1 cellular context compared by ENCODE assay signal in the genomic region with DNA sequence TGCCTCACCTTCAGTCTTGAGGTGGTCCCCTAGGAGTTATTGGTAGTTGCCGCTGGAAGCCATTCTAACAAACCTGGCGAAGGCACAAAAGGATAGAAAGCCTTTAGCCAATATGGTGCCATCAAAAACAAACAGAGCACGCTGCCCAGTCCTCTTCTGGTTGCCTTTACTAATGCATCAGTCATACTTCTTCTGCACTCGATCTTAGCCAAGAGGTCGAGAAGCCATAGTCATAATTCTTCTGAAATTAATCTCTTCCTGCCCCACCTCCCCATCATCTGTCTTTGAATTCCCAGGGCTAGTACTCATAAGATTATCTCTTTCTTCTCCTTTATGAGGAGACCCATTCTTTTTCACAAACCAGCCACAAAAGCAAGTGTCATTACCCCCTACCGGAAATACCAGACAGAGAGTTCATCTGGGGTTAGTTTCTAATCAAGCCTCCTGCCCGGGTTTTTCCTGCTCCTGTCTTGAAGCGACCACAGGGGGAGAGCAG.
A peak's percentile ranks its signal among the peaks of the same experiment; 100 is the strongest.
TF ChIP-seq lines count a peak whose summit lies in the region.

No MANE protein-coding gene starts in this region.

TF ChIP-seq in HCT116, 20 proteins besides CTCF, POLR2A, EP300 and RAD21 (continued from another document):
- TF ChIP-seq EGR1 (IDR thresholded peaks at IDR 0.05; ENCODE audit: low read depth), result peak; percentile 59; the same call in 1 of the 2 replicates
- TF ChIP-seq CBX3 (IDR thresholded peaks at IDR 0.05; ENCODE audit: low read depth), result peak; percentile 88
- peak; percentile 90 for TF ChIP-seq FOSL1 (IDR thresholded peaks at IDR 0.05; ENCODE audit: low read depth)
- no peak for TF ChIP-seq ELF1 (IDR thresholded peaks at IDR 0.05; ENCODE audit: borderline replicate concordance, low read depth)
- TF ChIP-seq YY1 (IDR thresholded peaks at IDR 0.05; ENCODE audit: extremely low read depth, insufficient replicate concordance, low read depth, low read length), result peak; percentile 69
